1 cellular context compared by ENCODE assay signal in the genomic region with DNA sequence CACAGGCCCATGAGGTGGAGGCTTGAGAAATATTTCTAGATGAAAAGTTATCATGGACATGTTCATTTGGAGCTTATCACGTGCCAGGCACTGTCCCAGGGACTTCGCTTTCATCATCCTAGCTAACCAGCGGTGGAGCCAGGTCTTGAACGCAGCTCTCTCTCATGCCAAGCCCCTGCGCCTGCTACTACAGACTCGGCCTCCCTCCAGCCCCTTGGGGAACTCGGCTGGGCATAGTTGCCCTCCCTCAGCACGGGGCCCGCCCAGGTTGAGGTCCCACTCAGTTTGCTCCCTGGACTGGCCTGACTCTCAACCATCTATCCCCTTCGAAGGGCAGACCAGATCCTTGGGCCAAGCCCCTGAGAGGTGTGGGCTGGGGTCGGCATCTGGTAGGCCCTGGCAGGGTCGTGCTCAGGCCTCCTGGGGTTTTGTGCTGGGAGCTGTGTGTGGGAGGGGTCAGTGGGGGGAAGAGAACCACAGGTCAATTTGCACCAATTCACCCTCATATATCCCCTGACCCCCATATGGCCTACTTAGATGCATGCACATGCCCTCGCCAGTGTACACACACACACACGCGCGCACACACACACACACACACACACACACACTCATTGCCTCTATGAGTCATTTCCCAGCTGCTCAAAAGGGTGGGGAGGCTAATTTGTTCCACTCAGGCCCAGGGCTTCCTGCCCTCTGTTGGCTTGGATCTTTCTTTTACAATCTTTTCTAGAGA.
TF ChIP-seq lines count a peak whose summit lies in the region.

No MANE protein-coding gene starts in this region.

TF ChIP-seq in K562, 482 proteins besides CTCF, POLR2A, EP300 and RAD21 (continued from another document):
- TF ChIP-seq ZNF444 (CRISPR knock-in tag; IDR thresholded peaks at IDR 0.05) (no peak), HDAC2 (IDR thresholded peaks at IDR 0.05) (peak; percentile 64), HOMEZ (CRISPR knock-in tag; IDR thresholded peaks at IDR 0.05) (no peak), KHSRP (IDR thresholded peaks at IDR 0.05) (no peak), ETV5 (CRISPR knock-in tag; IDR thresholded peaks at IDR 0.05; ENCODE audit: low read depth) (0 out of 2 replicates have a peak, but pooled peaks have one; percentile 23), MYNN (IDR thresholded peaks at IDR 0.05) (peak; percentile 27; the same call in 1 of the 2 replicates), MYNN (CRISPR knock-in tag; IDR thresholded peaks at IDR 0.05) (no peak), IRF1 (CRISPR knock-in tag; IDR thresholded peaks at IDR 0.05; ENCODE audit: borderline replicate concordance) (no peak), TRIM24 (IDR thresholded peaks at IDR 0.05) (peak in 1 of 2 experiments; percentile 42; a peak in 1 of 4 replicates), TARDBP (IDR thresholded peaks at IDR 0.05) (no peak), CBFA2T3 (IDR thresholded peaks at IDR 0.05) (peak; percentile 42; the same call in 1 of the 2 replicates), PRMT5 (CRISPR knock-in tag; IDR thresholded peaks at IDR 0.05) (no peak), HNRNPH1 (optimal IDR thresholded peaks at IDR 0.05; ENCODE audit: low read depth, low read length) (no peak)
- TF ChIP-seq, protein P1, sequence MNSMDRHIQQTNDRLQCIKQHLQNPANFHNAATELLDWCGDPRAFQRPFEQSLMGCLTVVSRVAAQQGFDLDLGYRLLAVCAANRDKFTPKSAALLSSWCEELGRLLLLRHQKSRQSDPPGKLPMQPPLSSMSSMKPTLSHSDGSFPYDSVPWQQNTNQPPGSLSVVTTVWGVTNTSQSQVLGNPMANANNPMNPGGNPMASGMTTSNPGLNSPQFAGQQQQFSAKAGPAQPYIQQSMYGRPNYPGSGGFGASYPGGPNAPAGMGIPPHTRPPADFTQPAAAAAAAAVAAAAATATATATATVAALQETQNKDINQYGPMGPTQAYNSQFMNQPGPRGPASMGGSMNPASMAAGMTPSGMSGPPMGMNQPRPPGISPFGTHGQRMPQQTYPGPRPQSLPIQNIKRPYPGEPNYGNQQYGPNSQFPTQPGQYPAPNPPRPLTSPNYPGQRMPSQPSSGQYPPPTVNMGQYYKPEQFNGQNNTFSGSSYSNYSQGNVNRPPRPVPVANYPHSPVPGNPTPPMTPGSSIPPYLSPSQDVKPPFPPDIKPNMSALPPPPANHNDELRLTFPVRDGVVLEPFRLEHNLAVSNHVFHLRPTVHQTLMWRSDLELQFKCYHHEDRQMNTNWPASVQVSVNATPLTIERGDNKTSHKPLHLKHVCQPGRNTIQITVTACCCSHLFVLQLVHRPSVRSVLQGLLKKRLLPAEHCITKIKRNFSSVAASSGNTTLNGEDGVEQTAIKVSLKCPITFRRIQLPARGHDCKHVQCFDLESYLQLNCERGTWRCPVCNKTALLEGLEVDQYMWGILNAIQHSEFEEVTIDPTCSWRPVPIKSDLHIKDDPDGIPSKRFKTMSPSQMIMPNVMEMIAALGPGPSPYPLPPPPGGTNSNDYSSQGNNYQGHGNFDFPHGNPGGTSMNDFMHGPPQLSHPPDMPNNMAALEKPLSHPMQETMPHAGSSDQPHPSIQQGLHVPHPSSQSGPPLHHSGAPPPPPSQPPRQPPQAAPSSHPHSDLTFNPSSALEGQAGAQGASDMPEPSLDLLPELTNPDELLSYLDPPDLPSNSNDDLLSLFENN (IDR thresholded peaks at IDR 0.05; ENCODE audit: low read depth in 2 of 2, low read length in 2 of 2), result no peak
- TF ChIP-seq, protein P2, sequence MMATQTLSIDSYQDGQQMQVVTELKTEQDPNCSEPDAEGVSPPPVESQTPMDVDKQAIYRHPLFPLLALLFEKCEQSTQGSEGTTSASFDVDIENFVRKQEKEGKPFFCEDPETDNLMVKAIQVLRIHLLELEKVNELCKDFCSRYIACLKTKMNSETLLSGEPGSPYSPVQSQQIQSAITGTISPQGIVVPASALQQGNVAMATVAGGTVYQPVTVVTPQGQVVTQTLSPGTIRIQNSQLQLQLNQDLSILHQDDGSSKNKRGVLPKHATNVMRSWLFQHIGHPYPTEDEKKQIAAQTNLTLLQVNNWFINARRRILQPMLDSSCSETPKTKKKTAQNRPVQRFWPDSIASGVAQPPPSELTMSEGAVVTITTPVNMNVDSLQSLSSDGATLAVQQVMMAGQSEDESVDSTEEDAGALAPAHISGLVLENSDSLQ (IDR thresholded peaks at IDR 0.05), result no peak
- TF ChIP-seq, protein P3, sequence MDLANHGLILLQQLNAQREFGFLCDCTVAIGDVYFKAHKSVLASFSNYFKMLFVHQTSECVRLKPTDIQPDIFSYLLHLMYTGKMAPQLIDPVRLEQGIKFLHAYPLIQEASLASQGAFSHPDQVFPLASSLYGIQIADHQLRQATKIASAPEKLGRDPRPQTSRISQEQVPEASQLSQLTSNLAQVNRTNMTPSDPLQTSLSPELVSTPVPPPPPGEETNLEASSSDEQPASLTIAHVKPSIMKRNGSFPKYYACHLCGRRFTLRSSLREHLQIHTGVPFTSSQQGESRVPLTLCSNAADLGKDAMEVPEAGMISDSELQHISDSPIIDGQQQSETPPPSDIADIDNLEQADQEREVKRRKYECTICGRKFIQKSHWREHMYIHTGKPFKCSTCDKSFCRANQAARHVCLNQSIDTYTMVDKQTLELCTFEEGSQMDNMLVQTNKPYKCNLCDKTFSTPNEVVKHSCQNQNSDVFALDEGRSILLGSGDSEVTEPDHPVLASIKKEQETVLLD (IDR thresholded peaks at IDR 0.05), result no peak
- TF ChIP-seq, protein P4, sequence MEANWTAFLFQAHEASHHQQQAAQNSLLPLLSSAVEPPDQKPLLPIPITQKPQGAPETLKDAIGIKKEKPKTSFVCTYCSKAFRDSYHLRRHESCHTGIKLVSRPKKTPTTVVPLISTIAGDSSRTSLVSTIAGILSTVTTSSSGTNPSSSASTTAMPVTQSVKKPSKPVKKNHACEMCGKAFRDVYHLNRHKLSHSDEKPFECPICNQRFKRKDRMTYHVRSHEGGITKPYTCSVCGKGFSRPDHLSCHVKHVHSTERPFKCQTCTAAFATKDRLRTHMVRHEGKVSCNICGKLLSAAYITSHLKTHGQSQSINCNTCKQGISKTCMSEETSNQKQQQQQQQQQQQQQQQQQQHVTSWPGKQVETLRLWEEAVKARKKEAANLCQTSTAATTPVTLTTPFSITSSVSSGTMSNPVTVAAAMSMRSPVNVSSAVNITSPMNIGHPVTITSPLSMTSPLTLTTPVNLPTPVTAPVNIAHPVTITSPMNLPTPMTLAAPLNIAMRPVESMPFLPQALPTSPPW (CRISPR knock-in tag; IDR thresholded peaks at IDR 0.05), result peak; percentile 86
